ENCODE assay signal across 17 cellular contexts in the genomic region with DNA sequence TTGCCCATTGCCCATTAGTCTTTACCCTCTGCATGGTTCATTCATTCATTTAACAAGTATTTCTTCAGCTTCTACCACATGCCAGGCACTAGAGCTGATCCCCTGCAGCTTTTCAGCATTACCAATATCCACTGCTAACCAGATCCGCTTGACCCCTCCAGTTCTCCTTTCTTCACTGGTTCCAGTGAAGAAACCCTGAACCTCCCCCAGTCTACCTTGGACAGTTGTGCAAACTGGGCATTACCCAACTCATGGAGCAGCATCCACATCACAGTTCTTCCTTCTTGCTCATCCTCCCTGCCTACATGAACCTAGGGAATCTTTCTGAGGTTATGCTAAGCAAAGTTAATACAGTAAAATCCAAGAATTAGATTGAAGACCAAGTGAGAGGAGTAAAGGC.
DNase-seq lines count a peak whose midpoint lies in the region; TF ChIP-seq lines count a peak whose summit lies in the region.
"Had no signal": no experiment of that assay in that cellular context is flagged by ENCODE, and none has a peak within 500 bp of the region (broad histone marks: within the 10 kb centered on the region; RNA-seq: fewer than 3 reads in every experiment).

No MANE protein-coding gene starts in this region.

- H3K36me3 Mint-ChIP-seq in activated naive CD8-positive, alpha-beta T cell, result peaks cover 7% of the 10 kb centered on the region
- H3K36me3 Mint-ChIP-seq in activated naive CD8-positive, alpha-beta T cell treated with anti-CD3 and anti-CD28 coated beads for 36 hours, result no peaks in the 10 kb centered on the region

- H3K9me3 ChIP-seq in stomach smooth muscle (ENCODE audit: control insufficient read depth in 2 of 2, low read length in 2 of 2), result no peaks in the 10 kb centered on the region
- H3K9me3 ChIP-seq: BLaER1, Peyer's patch had no signal

- H3K4me1 Mint-ChIP-seq in activated naive CD8-positive, alpha-beta T cell (ENCODE audit: low read depth), result peaks cover 23% of the 10 kb centered on the region
- H3K4me1 Mint-ChIP-seq in activated naive CD8-positive, alpha-beta T cell treated with anti-CD3 and anti-CD28 coated beads for 36 hours, result peaks cover 20% of the 10 kb centered on the region

- H3K27me3 ChIP-seq in stomach smooth muscle (ENCODE audit: control insufficient read depth in 1 of 2, insufficient read depth in 2 of 2, low read length in 2 of 2), result no peaks in the 10 kb centered on the region
- H3K27me3 ChIP-seq: BLaER1, Peyer's patch had no signal

- H3K36me3 ChIP-seq in stomach smooth muscle (ENCODE audit: control insufficient read depth in 2 of 2, insufficient read depth in 2 of 2, low read length in 2 of 2), result no peaks in the 10 kb centered on the region
- H3K36me3 ChIP-seq: BLaER1, Peyer's patch had no signal

- H3K27ac Mint-ChIP-seq in activated naive CD8-positive, alpha-beta T cell, result peak overlapping the region; percentile 75
- H3K27ac Mint-ChIP-seq in activated naive CD8-positive, alpha-beta T cell treated with anti-CD3 and anti-CD28 coated beads for 36 hours, result no peak overlapping the region

- H3K27ac ChIP-seq in caudate nucleus (ENCODE audit: low read depth, low read length) (peak overlapping the region; percentile 1), stomach smooth muscle (ENCODE audit: low read length) (peak overlapping the region; percentile 18)
- H3K27ac ChIP-seq: BLaER1, GM23248 had no signal

- peaks cover 7% of the 10 kb centered on the region for H3K27me3 Mint-ChIP-seq in activated naive CD8-positive, alpha-beta T cell
- peaks cover 8% of the 10 kb centered on the region for H3K27me3 Mint-ChIP-seq in activated naive CD8-positive, alpha-beta T cell treated with anti-CD3 and anti-CD28 coated beads for 36 hours

- peaks cover 37% of the 10 kb centered on the region for H3K4me1 ChIP-seq in stomach smooth muscle (ENCODE audit: control insufficient read depth, insufficient read depth, low read length)
- H3K4me1 ChIP-seq: Peyer's patch had no signal

- H3K9ac ChIP-seq in stomach smooth muscle (ENCODE audit: low read length in 2 of 2), result no peak overlapping the region
- H3K9ac ChIP-seq: BLaER1, GM23248 had no signal

- TF ChIP-seq POLR2A in NB4 (IDR thresholded peaks at IDR 0.05; ENCODE audit: extremely low read depth, insufficient read length), result no peak

- no peak overlapping the region for H3K4me3 Mint-ChIP-seq in activated naive CD8-positive, alpha-beta T cell
- no peak overlapping the region for H3K4me3 Mint-ChIP-seq in activated naive CD8-positive, alpha-beta T cell treated with anti-CD3 and anti-CD28 coated beads for 36 hours

- no peak for DNase-seq in activated naive CD8-positive, alpha-beta T cell treated with anti-CD3 and anti-CD28 coated beads for 36 hours
- DNase-seq in NB4 (ENCODE audit: low read depth), result peak; percentile 46
- no peak for DNase-seq in caudate nucleus (lab: John Stamatoyannopoulos, UW)
- no peak for DNase-seq in foreskin fibroblast
- no peak for DNase-seq in NCI-H748 treated with DMSO at 0.1 percent for 48 hours (lab: John Stamatoyannopoulos, UW)
- DNase-seq in H4 (ENCODE audit: low spot score), result no peak
- DNase-seq: DND-41, GDM1, GM23248, NCI-H1092, NCI-H2081 treated with DMSO at 0.1 percent for 48 hours, NCI-H510A, Peyer's patch had no signal

- TF ChIP-seq CTCF in NB4 (IDR thresholded peaks at IDR 0.05; ENCODE audit: low read depth, low read length) (no peak), foreskin fibroblast (IDR thresholded peaks at IDR 0.05; ENCODE audit: low read depth, low read length) (no peak)

- no peaks in the 10 kb centered on the region for H3K9me3 Mint-ChIP-seq in activated naive CD8-positive, alpha-beta T cell (ENCODE audit: low read depth)
- peaks cover 2% of the 10 kb centered on the region for H3K9me3 Mint-ChIP-seq in activated naive CD8-positive, alpha-beta T cell treated with anti-CD3 and anti-CD28 coated beads for 36 hours

- H3K4me3 ChIP-seq in NB4 (ENCODE audit: low read depth, low read length) (no peak overlapping the region), stomach smooth muscle (ENCODE audit: low read length in 2 of 2) (no peak overlapping the region), foreskin fibroblast (ENCODE audit: low read depth in 1 of 2, low read length in 2 of 2) (no peak overlapping the region)
- H3K4me3 ChIP-seq: BLaER1, GM12878, GM23248, Peyer's patch had no signal
